ENCODE assay signal across 8 cellular contexts in the genomic region with DNA sequence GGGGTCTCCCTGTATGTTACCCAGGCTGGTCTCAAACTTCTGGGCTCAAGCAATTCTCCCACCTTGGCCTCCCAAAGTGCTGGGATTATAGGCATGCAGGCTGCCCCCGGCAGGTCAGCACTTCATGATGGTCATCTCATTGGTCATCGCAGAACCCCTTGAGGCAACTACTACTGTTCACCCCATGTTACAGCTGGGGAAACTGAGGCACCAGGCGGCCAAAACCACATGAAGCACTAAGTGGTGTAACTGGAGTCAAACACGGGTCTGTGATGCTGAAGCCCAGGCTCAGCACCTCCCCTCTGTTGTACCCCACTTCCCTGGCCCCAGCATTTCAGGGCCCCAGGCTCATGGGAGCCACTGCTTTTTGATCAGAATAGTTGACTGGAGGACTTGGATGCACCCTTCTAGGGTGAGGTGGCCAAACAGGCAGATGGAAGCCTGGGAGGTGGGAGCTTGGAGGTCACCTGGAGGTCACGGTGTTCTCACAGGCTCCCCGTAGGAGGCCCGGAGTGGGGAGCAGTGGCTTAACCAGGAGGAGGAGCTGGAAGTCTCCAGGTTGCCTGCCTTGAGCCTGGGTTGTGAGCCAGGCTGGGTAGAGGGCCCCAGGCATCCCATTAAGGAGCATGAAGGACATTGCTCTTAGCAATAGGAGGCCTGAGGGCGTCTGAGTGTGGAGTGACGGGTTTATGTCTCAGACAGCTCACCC. TPM values are rescaled to one million over a fixed set of nuclear protein-coding genes. Genes with fewer than 3 reads are reported as not detected.
DNase-seq lines count a peak whose midpoint lies in the region; ATAC-seq, FAIRE-seq and TF ChIP-seq lines count a peak whose summit lies in the region.

No MANE protein-coding gene starts in this region.

- peaks cover 34% of the 10 kb centered on the region for H3K36me3 Mint-ChIP-seq in HFFc6 (ENCODE audit: low read depth)
- peaks cover 36 to 49% of the 10 kb centered on the region in 2 donors for H3K36me3 Mint-ChIP-seq in stimulated activated naive B cell treated with anti-CD40 and anti-IgM and Interleukin-4, amounts not matched to agents 10 μg/mL and 1 μg/mL and 100 μg/mL, for 72 hours
- H3K36me3 Mint-ChIP-seq in H9 (ENCODE audit: insufficient read depth in 1 of 3, low read depth in 3 of 3), result peaks cover 13 to 41% (median 34%) of the 10 kb centered on the region in 3 experiments; a peak in 6 of 7 replicates

- H3K27ac Mint-ChIP-seq in HFFc6, result peak overlapping the region; percentile 99
- H3K27ac Mint-ChIP-seq in stimulated activated naive B cell treated with anti-CD40 and anti-IgM and Interleukin-4, amounts not matched to agents 10 μg/mL and 1 μg/mL and 100 μg/mL, for 72 hours, result peak overlapping the region; percentile 37
- peak overlapping the region in 1 of 3 experiments; percentile 81; a peak in 1 of 7 replicates for H3K27ac Mint-ChIP-seq in H9

- WGBS in K562 (ENCODE audit: insufficient coverage, low coverage, missing lambda C conversion rate), result 64% methylated on average over 9 of the region's 9 CpGs
- no CpG with 5 or more reads among the region's 9 CpGs for WGBS in H9 (ENCODE audit: extremely low coverage, insufficient read length, low lambda C conversion rate)

- H3K23me2 ChIP-seq in H9 (ENCODE audit: insufficient read length, low read depth, low read length, poor library complexity, severe bottlenecking), result no peaks in the 10 kb centered on the region

- DNase-seq in HFFc6 (peak; percentile 90), K562 (ENCODE audit: extremely low read depth in 1 of 4, low spot score in 3 of 4) (peak in 2 of 4 experiments; percentile 33 to 43), left lung (peak in 1 of 2 donors; percentile 68), left lobe of liver (ENCODE audit: low spot score) (no peak), H9 (no peak), SHP77 treated with DMSO at 0.1 percent for 48 hours (lab: John Stamatoyannopoulos, UW) (no peak)
- no peak for DNase-seq in stimulated activated naive B cell treated with anti-CD40 and anti-IgM and Interleukin-4, amounts not matched to agents 10 μg/mL and 1 μg/mL and 100 μg/mL, for 72 hours

- H3K27me3 Mint-ChIP-seq in HFFc6 (ENCODE audit: insufficient read depth) (peaks cover 5% of the 10 kb centered on the region), H9 (ENCODE audit: low read depth) (no peaks in the 10 kb centered on the region)
- no peaks in the 10 kb centered on the region for H3K27me3 Mint-ChIP-seq in stimulated activated naive B cell treated with anti-CD40 and anti-IgM and Interleukin-4, amounts not matched to agents 10 μg/mL and 1 μg/mL and 100 μg/mL, for 72 hours

- TF ChIP-seq CTCF in HFFc6 (IDR thresholded peaks at IDR 0.05), result no peak
- no peak for TF ChIP-seq CTCF in K562 (IDR thresholded peaks at IDR 0.05 in 2 of 3, conservative IDR thresholded peaks at IDR 0.05 in 1 of 3; ENCODE audit: insufficient read depth in 2 of 3, low read depth in 1 of 3, low read length in 3 of 3)
- TF ChIP-seq CTCF in left lung (IDR thresholded peaks at IDR 0.05), result no peak
- no peak for TF ChIP-seq CTCF in H9 (conservative IDR thresholded peaks at IDR 0.05)

- H3K14ac ChIP-seq in H9 (ENCODE audit: insufficient read depth, low read length), result no peak overlapping the region

- H3K27ac ChIP-seq in K562 (ENCODE audit: extremely low read depth, low read depth, low read length), result peak overlapping the region; percentile 79
- peak overlapping the region; percentile 74 to 83 for H3K27ac ChIP-seq in left lung
- no peak overlapping the region for H3K27ac ChIP-seq in H9 (ENCODE audit: insufficient read length, low read depth, low read length)

- H3K9ac ChIP-seq in K562 (ENCODE audit: insufficient read depth in 1 of 2, low read depth in 2 of 2, low read length in 2 of 2) (peak overlapping the region; percentile 23 to 84; a peak in 3 of 4 replicates), H9 (ENCODE audit: extremely low read depth, insufficient read length, low read length) (no peak overlapping the region)

- TF ChIP-seq RAD21 in K562 (CRISPR knock-in tag; conservative IDR thresholded peaks at IDR 0.05 in 1 of 2, IDR thresholded peaks at IDR 0.05 in 1 of 2), result no peak

- no peak overlapping the region for H3K23ac ChIP-seq in H9 (ENCODE audit: insufficient read length, low read depth, low read length)

- H3K79me1 ChIP-seq in H9 (ENCODE audit: insufficient read depth, low read depth, low read length, poor library complexity, severe bottlenecking), result no peaks in the 10 kb centered on the region

- H2AK5ac ChIP-seq in H9 (ENCODE audit: insufficient read length, low read length), result no peak overlapping the region

- no TSS peak for BruUV-seq in K562 (replicated peaks; lab: Mats Ljungman, UMichigan)

- no peaks in the 10 kb centered on the region for H3K9me1 ChIP-seq in K562 (ENCODE audit: control insufficient read depth, insufficient read depth, low read length)

- POLR2A ChIA-PET in K562 (lab: Yijun Ruan, JAX), result interaction anchor here (0.6 to 1.6 kb wide), 3 partner anchors 131 to 169 kb away, joined by 3 to 4 read pairs (median 3); no protein-coding TSS in a partner anchor

- H3T11ph ChIP-seq in H9 (ENCODE audit: low read length), result no peak overlapping the region

- no peak for TF ChIP-seq POLR2A in K562 (conservative IDR thresholded peaks at IDR 0.05)

- H2BK12ac ChIP-seq in H9 (ENCODE audit: insufficient read length, low read depth, low read length), result no peak overlapping the region

- no peaks in the 10 kb centered on the region for H3K9me3 ChIP-seq in K562 (replicated peaks; ENCODE audit: control insufficient read depth, insufficient read depth, low read depth, low read length)
- no peaks in the 10 kb centered on the region for H3K9me3 ChIP-seq in left lung
- H3K9me3 ChIP-seq in H9 (ENCODE audit: control insufficient read depth, low read depth, low read length), result no peaks in the 10 kb centered on the region

- H4K8ac ChIP-seq in H9 (replicated peaks; ENCODE audit: insufficient read length, low read depth, low read length), result no peak overlapping the region

- H3K27me3 ChIP-seq in K562 (ENCODE audit: control insufficient read depth in 2 of 2, insufficient read depth in 2 of 2, low read length in 2 of 2) (no peaks in the 10 kb centered on the region), left lung (no peaks in the 10 kb centered on the region), H9 (ENCODE audit: insufficient read depth, low read length) (no peaks in the 10 kb centered on the region)

- peaks cover 26 to 36% of the 10 kb centered on the region in 2 experiments for H3K4me1 ChIP-seq in K562 (replicated peaks in 1 of 2; ENCODE audit: control insufficient read depth in 2 of 2, insufficient read depth in 2 of 2, low read length in 2 of 2)
- H3K4me1 ChIP-seq in left lung, result peaks cover 45 to 68% of the 10 kb centered on the region in 2 donors
- peaks cover 7% of the 10 kb centered on the region; the same call in 1 of the 2 replicates for H3K4me1 ChIP-seq in H9 (ENCODE audit: insufficient read depth, low read length)

- H3K79me2 ChIP-seq in K562 (ENCODE audit: control insufficient read depth, insufficient read depth, low read length) (no peaks in the 10 kb centered on the region), H9 (ENCODE audit: insufficient read depth, low read length) (no peaks in the 10 kb centered on the region)

- no peak overlapping the region for H2BK120ac ChIP-seq in H9 (ENCODE audit: low read depth, low read length, poor library complexity, severe bottlenecking)

- in situ Hi-C loops in K562 (cut with MboI), result loop anchor here (5.0 kb wide), 1 partner anchor 185 kb away; no protein-coding TSS in a partner anchor

- no peak overlapping the region for H2BK5ac ChIP-seq in H9 (ENCODE audit: insufficient read length, low read length)

- H3K4me3 Mint-ChIP-seq in HFFc6 (peak overlapping the region; percentile 72; the same call in 1 of the 2 replicates), H9 (no peak overlapping the region)
- no peak overlapping the region for H3K4me3 Mint-ChIP-seq in stimulated activated naive B cell treated with anti-CD40 and anti-IgM and Interleukin-4, amounts not matched to agents 10 μg/mL and 1 μg/mL and 100 μg/mL, for 72 hours

- TF ChIP-seq EP300 in K562 (IDR thresholded peaks at IDR 0.05; ENCODE audit: low read length), result no peak

- CTCF ChIA-PET in K562 (lab: Yijun Ruan, JAX; ENCODE audit: low intra/inter-chr PET ratio), result interaction anchor here (0.5 to 5.5 kb wide), 5 partner anchors 28 to 187 kb away, joined by 3 to 54 read pairs (median 5); partner anchors contain the start of gene DUSP1

- H3K56ac ChIP-seq in H9 (ENCODE audit: insufficient read length, low read depth, low read length), result no peak overlapping the region

- H3K4me2 ChIP-seq in K562 (ENCODE audit: insufficient read depth, low read length), result no peak overlapping the region; the same call in 1 of the 2 replicates
- no peak overlapping the region for H3K4me2 ChIP-seq in H9 (ENCODE audit: insufficient read depth, insufficient read length, low read length)

- H2BK15ac ChIP-seq in H9 (ENCODE audit: low read depth, low read length), result no peak overlapping the region

- no peak overlapping the region for H2BK20ac ChIP-seq in H9 (ENCODE audit: low read depth, low read length, poor library complexity, severe bottlenecking)

- H3K36me3 ChIP-seq in K562 (ENCODE audit: control insufficient read depth, insufficient read depth, low read length), result peaks cover 25% of the 10 kb centered on the region; the same call in 1 of the 3 replicates
- peaks cover 0 to 48% of the 10 kb centered on the region in 2 donors for H3K36me3 ChIP-seq in left lung

- H3K4me1 Mint-ChIP-seq in HFFc6 (ENCODE audit: low read depth), result peaks cover 100% of the 10 kb centered on the region
- H3K4me1 Mint-ChIP-seq in stimulated activated naive B cell treated with anti-CD40 and anti-IgM and Interleukin-4, amounts not matched to agents 10 μg/mL and 1 μg/mL and 100 μg/mL, for 72 hours, result peaks cover 16 to 17% of the 10 kb centered on the region in 2 donors
- peaks cover 12 to 28% of the 10 kb centered on the region in 2 experiments for H3K4me1 Mint-ChIP-seq in H9

- no peak overlapping the region for H3K18ac ChIP-seq in H9 (ENCODE audit: insufficient read length, low read depth, low read length)

- H3K4ac ChIP-seq in H9 (ENCODE audit: low read depth, low read length), result no peak overlapping the region

- FAIRE-seq in K562 (lab: Jason Lieb, UNC), result no peak

- no peak overlapping the region for H3K4me3 ChIP-seq in K562
- no peak overlapping the region for H3K4me3 ChIP-seq in left lung

- intact Hi-C loops in K562 (cut with micrococcal nuclease) (loop anchor here (2.0 kb wide), 1 partner anchor 131 kb away; the partner anchor contains the start of gene DUSP1), left lung (cut with DNase I) (no loop called here)

- no peaks in the 10 kb centered on the region for H4K20me1 ChIP-seq in K562 (replicated peaks; ENCODE audit: control insufficient read depth, insufficient read depth, low read length)
- no peaks in the 10 kb centered on the region for H4K20me1 ChIP-seq in H9 (ENCODE audit: control insufficient read depth, insufficient read depth, insufficient read length)

- no peak overlapping the region for H4K5ac ChIP-seq in H9 (ENCODE audit: insufficient read length, low read depth, low read length)

- ATAC-seq in K562 (no peak), left lung (peak; percentile 7), left lobe of liver (no peak), HG02885 (IDR thresholded peaks at IDR 0.05; ENCODE audit: poor library complexity, unreplicated experiment) (no peak)
- ATAC-seq in stimulated activated naive B cell treated with anti-CD40 and anti-IgM and Interleukin-4, amounts not matched to agents 10 μg/mL and 1 μg/mL and 100 μg/mL, for 72 hours (replicated peaks), result no peak

- H3K9me3 Mint-ChIP-seq in HFFc6, result no peaks in the 10 kb centered on the region
- H3K9me3 Mint-ChIP-seq in stimulated activated naive B cell treated with anti-CD40 and anti-IgM and Interleukin-4, amounts not matched to agents 10 μg/mL and 1 μg/mL and 100 μg/mL, for 72 hours, result no peaks in the 10 kb centered on the region
- no peaks in the 10 kb centered on the region; a peak in 1 of 5 replicates for H3K9me3 Mint-ChIP-seq in H9

- no peak overlapping the region for H4K91ac ChIP-seq in H9 (ENCODE audit: insufficient read length, low read depth, low read length)

- H2AFZ ChIP-seq in K562 (ENCODE audit: low read depth, low read length) (no peak overlapping the region), H9 (ENCODE audit: low read length) (no peak overlapping the region)

RNA-seq across cellular contexts. Expression of gene RPL26L1, which starts 57.3 kb away (rescaled TPM):
- 100 to 1,000 TPM in 5 of 6 experiments, 10 to 100 TPM in 1; 88.9 to 122 (median 113) TPM for total RNA-seq in HFFc6 (2021; fragmentation: NEBNext Ultra II Directional; extraction: Animal tissue kit (Norgen Biotek cat#: 25700))
- 7.4 and 7.5 TPM in 2 replicates for total RNA-seq in K562 (2011; cell fraction: chromatin; rRNA removed; ENCODE audit: low replicate concordance)
- 12.2 and 13.7 TPM in 2 replicates for total RNA-seq in K562 (2011; cell fraction: nucleolus; rRNA removed)
- 10.2 and 11.1 TPM in 2 replicates for total RNA-seq in K562 (2011; cell fraction: nucleoplasm; rRNA removed)
- total RNA-seq in K562 (2014; rRNA removed), result 67.4 and 70.7 TPM in 2 replicates
- total RNA-seq in K562 (2014; rRNA removed; fragmentation: Illumina TruSeq; extraction: Trizol), result 92.1 and 105 TPM in 2 replicates
- total RNA-seq in K562 (2015; rRNA removed; fragmentation: Illumina TruSeq; extraction: Trizol), result 82.4 and 88.9 TPM in 2 replicates
- total RNA-seq in K562 (2021), result 63.7 and 70.8 TPM in 2 replicates
- 110 and 134 TPM in 2 replicates for polyA plus RNA-seq in K562 (2011; rRNA removed)
- 73.9 and 87.3 TPM in 2 replicates for polyA plus RNA-seq in K562 (2011; cell fraction: cytosol; rRNA removed)
- 31.9 and 44.8 TPM in 2 replicates for polyA plus RNA-seq in K562 (2011; cell fraction: nucleus; rRNA removed)
- 48.7 and 91.6 TPM in 2 replicates for polyA plus RNA-seq in K562 (2012)
- polyA plus RNA-seq in K562 (2014; fragmentation: Illumina TruSeq; extraction: Trizol), result 80.2 and 96.2 TPM in 2 replicates
- polyA plus RNA-seq in K562 (2014; fragmentation: Nextera tagmentation; extraction: Ambion mirVana), result 100 to 1,000 TPM; 319 to 328 TPM
- polyA plus RNA-seq in K562 (2014; rRNA removed), result 112 and 124 TPM in 2 replicates
- polyA minus RNA-seq in K562 (2011; rRNA and poly(A)+ RNA removed), result 62.8 and 70.0 TPM in 2 replicates
- 24.8 and 36.9 TPM in 2 replicates for polyA minus RNA-seq in K562 (2011; cell fraction: cytosol; rRNA and poly(A)+ RNA removed)
- 6.6 and 14.6 TPM in 2 replicates for polyA minus RNA-seq in K562 (2011; cell fraction: nucleus; rRNA and poly(A)+ RNA removed)
- 10 to 100 TPM; 28.3 to 33.7 TPM for total RNA-seq in left lung
- 16.3 TPM for total RNA-seq in left lobe of liver
- total RNA-seq in H9 (2021), result 53.6 and 57.5 TPM in 2 replicates
